Comparison of ENCODE assay signal across 2 cellular contexts in genomic region chr21:41112740-41113692, GRCh38.
TF ChIP-seq lines count a peak whose summit lies in the region.

No MANE protein-coding gene starts in this region.

TF ChIP-seq in A549, 52 proteins besides CTCF, POLR2A, EP300 and RAD21 (continued from another document):
- no peak for TF ChIP-seq ELK1 (IDR thresholded peaks at IDR 0.05; ENCODE audit: low read depth, low read length)
- no peak for TF ChIP-seq ESRRA (IDR thresholded peaks at IDR 0.05; ENCODE audit: borderline replicate concordance, low read length)
- TF ChIP-seq HES2 (IDR thresholded peaks at IDR 0.05), result no peak

TF ChIP-seq in GM23338, 12 proteins besides CTCF, POLR2A, EP300 and RAD21 (continued from another document):
- TF ChIP-seq ZNF462 (CRISPR knock-in tag; IDR thresholded peaks at IDR 0.05) (no peak), EZH2phosphoT487 (IDR thresholded peaks at IDR 0.05; ENCODE audit: unreplicated experiment) (no peak), REST (IDR thresholded peaks at IDR 0.05; ENCODE audit: unreplicated experiment) (no peak), CREB1 (CRISPR knock-in tag; IDR thresholded peaks at IDR 0.05; ENCODE audit: low read depth) (no peak), JUNB (IDR thresholded peaks at IDR 0.05; ENCODE audit: unreplicated experiment) (no peak), POLR2AphosphoS5 (IDR thresholded peaks at IDR 0.05; ENCODE audit: low read depth) (no peak), EZH2 (IDR thresholded peaks at IDR 0.05; ENCODE audit: low read depth, unreplicated experiment) (no peak), ZNF114 (CRISPR knock-in tag; IDR thresholded peaks at IDR 0.05) (no peak), NANOG (IDR thresholded peaks at IDR 0.05; ENCODE audit: borderline replicate concordance) (no peak), ETS1 (IDR thresholded peaks at IDR 0.05) (no peak), ZNF331 (CRISPR knock-in tag; IDR thresholded peaks at IDR 0.05; ENCODE audit: low read depth) (no peak)
